Comparison of ENCODE assay signal across 14 cellular contexts in genomic region chr4:35725131-35725530, GRCh38.
A peak's percentile ranks its signal among the peaks of the same experiment; 100 is the strongest.
DNase-seq lines count a peak whose midpoint lies in the region; ATAC-seq and TF ChIP-seq lines count a peak whose summit lies in the region.
"Had no signal": no experiment of that assay in that cellular context is flagged by ENCODE, and none has a peak within 500 bp of the region (broad histone marks: within the 10 kb centered on the region; RNA-seq: fewer than 3 reads in every experiment).

No MANE protein-coding gene starts in this region.

- no peaks in the 10 kb centered on the region for H3K36me3 Mint-ChIP-seq in osteocyte (ENCODE audit: unreplicated experiment)

- no peak overlapping the region for H3K4me3 Mint-ChIP-seq in osteocyte (ENCODE audit: unreplicated experiment)
- H3K4me3 Mint-ChIP-seq: activated CD8-positive, alpha-beta T cell treated with anti-CD3 and anti-CD28 coated beads for 36 hours; dendritic cell treated with granulocyte-macrophage colony-stimulating factor and Interleukin-4, amounts not matched to agents 40 ng/mL and 50 ng/mL, for 4 days had no signal

- in situ Hi-C loops in G401 (cut with HindIII; ENCODE audit: low sequenced_read_pairs), result no loop called here

- no peaks in the 10 kb centered on the region for H3K4me1 Mint-ChIP-seq in osteocyte (ENCODE audit: unreplicated experiment)

- DNase-seq in NCI-H82 (lab: John Stamatoyannopoulos, UW) (peak; percentile 4), NCI-H82 treated with DMSO at 0.1 percent for 48 hours (lab: John Stamatoyannopoulos, UW; ENCODE audit: unreplicated experiment) (no peak), HT-29 (ENCODE audit: low spot score) (peak; percentile 54), WERI-Rb-1 (no peak), osteocyte (ENCODE audit: extremely low spot score, unreplicated experiment) (no peak), G401 (ENCODE audit: low spot score) (no peak), left lobe of liver (ENCODE audit: low spot score) (no peak), nucleus accumbens (lab: John Stamatoyannopoulos, UW) (no peak)
- DNase-seq: activated CD8-positive, alpha-beta T cell treated with anti-CD3 and anti-CD28 coated beads for 36 hours; activated effector memory CD4-positive, alpha-beta T cell treated with anti-CD3 and anti-CD28 coated beads, Interleukin-2, amount 50 U/mL, for 16 hours; NCI-H1092; pancreas had no signal

- TF ChIP-seq CTCF in WERI-Rb-1 (IDR thresholded peaks at IDR 0.05; ENCODE audit: low read depth, low read length) (0 out of 2 replicates have a peak, but pooled peaks have one; percentile 18), osteocyte (IDR thresholded peaks at IDR 0.05) (peak; percentile 16)

- ATAC-seq in left lobe of liver, result no peak
- ATAC-seq: activated CD8-positive, alpha-beta T cell treated with anti-CD3 and anti-CD28 coated beads for 36 hours; pancreas had no signal

- no peak overlapping the region for H3K27ac Mint-ChIP-seq in osteocyte (ENCODE audit: unreplicated experiment)
- H3K27ac Mint-ChIP-seq: activated CD8-positive, alpha-beta T cell treated with anti-CD3 and anti-CD28 coated beads for 36 hours; dendritic cell treated with granulocyte-macrophage colony-stimulating factor and Interleukin-4, amounts not matched to agents 40 ng/mL and 50 ng/mL, for 4 days had no signal

- no peaks in the 10 kb centered on the region for H3K9me3 Mint-ChIP-seq in osteocyte (ENCODE audit: unreplicated experiment)
- H3K9me3 Mint-ChIP-seq: activated CD8-positive, alpha-beta T cell treated with anti-CD3 and anti-CD28 coated beads for 36 hours had no signal

- H3K9me3 ChIP-seq in WERI-Rb-1 (ENCODE audit: severe bottlenecking), result no peaks in the 10 kb centered on the region
- H3K9me3 ChIP-seq: pancreas, tibial nerve had no signal

- no peaks in the 10 kb centered on the region for H3K36me3 ChIP-seq in WERI-Rb-1
- H3K36me3 ChIP-seq: pancreas, tibial nerve had no signal

- peaks cover 2% of the 10 kb centered on the region for H3K27me3 Mint-ChIP-seq in osteocyte (ENCODE audit: unreplicated experiment)
- H3K27me3 Mint-ChIP-seq: activated CD8-positive, alpha-beta T cell treated with anti-CD3 and anti-CD28 coated beads for 36 hours; dendritic cell treated with granulocyte-macrophage colony-stimulating factor and Interleukin-4, amounts not matched to agents 40 ng/mL and 50 ng/mL, for 4 days had no signal

- no peak overlapping the region for H3K4me3 ChIP-seq in WERI-Rb-1 (ENCODE audit: low read depth, low read length)
- H3K4me3 ChIP-seq: pancreas, tibial nerve had no signal

- no peaks in the 10 kb centered on the region for H3K27me3 ChIP-seq in WERI-Rb-1 (ENCODE audit: insufficient read depth, low read depth, severe bottlenecking)
- H3K27me3 ChIP-seq: pancreas, tibial nerve had no signal

- no peak overlapping the region for H3K27ac ChIP-seq in WERI-Rb-1
- H3K27ac ChIP-seq: pancreas, tibial nerve had no signal

Comparison
In these comparisons a context has a peak if more than half of its experiments do, and no peak if none do; other contexts are left out.
1. DNase-seq: peak in NCI-H82 (single experiment) and HT-29 (single experiment); none in NCI-H82 treated with DMSO at 0.1 percent for 48 hours (single experiment), WERI-Rb-1 (single experiment), osteocyte (single experiment), G401 (single experiment), left lobe of liver (single experiment) and nucleus accumbens (0 of 56).